In genomic region chr2:207413376-207413907, GRCh38 we compare ENCODE assay signal across 18 cellular contexts.
"Had no signal": no experiment of that assay in that cellular context is flagged by ENCODE, and none has a peak within 500 bp of the region (broad histone marks: within the 10 kb centered on the region; RNA-seq: fewer than 3 reads in every experiment).

No MANE protein-coding gene starts in this region.

- H3K27me3 ChIP-seq: SJSA1 had no signal

- H3K9me3 ChIP-seq: SJSA1 had no signal

- ATAC-seq: Right ventricle myocardium inferior had no signal

- H3K36me3 ChIP-seq: SJSA1 had no signal

- H3K27ac ChIP-seq: SJSA1 had no signal

- FAIRE-seq: RCC 7860 had no signal

- H3K4me3 ChIP-seq: SJSA1 had no signal

- DNase-seq: KBM-7, MV-4-11, NCI-H1092 treated with DMSO at 0.1 percent for 48 hours, NCI-H1436, NCI-H187, NCI-H2029, NCI-H2081 treated with DMSO at 0.1 percent for 48 hours, NCI-H2171, NCI-H226, NCI-H446, NCI-H510A, NCI-H524 treated with DMSO at 0.1 percent for 48 hours, NCI-H69, NCI-H774, SHP77 treated with DMSO at 0.1 percent for 48 hours had no signal
